In the genomic region with DNA sequence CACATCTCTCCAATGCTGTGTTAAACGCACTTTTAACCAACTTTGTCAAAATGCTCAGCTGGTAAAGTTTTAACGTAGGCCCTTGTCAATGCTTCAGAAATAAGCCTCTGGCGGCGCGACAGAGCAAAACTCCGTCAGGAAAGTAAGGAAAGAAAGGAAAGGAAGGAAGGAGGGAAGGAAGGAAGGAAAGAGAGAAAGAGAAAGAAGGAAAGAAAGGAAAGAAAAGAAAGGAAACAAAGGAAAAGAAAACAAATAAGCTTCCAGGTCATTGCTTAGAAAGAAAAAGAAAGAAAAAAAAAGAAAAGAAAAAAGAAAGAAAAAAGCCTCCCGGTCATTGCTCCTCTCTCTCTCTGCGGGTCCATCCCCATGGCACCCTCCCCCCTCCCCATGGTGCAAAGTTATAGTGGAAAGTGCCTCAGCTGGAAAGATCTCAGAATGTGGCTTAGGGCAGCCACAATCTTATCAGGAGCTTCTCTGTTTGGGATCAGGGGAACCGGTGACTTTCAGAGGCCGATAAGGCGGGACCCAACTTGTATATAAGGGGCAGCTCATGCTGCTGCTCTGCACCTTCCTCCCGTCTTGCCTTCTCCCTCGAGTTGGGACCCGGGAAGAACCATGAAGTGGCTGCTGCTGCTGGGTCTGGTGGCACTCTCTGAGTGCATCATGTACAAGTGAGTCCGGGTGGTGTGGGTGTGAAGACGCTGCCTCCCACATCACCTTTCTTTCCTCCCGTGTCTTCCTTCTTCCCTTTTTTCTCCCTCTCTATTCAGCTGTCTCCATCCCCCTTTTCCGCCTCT, we compare ENCODE assay signal across 11 cellular contexts. TPM values are rescaled to one million over a fixed set of nuclear protein-coding genes. Genes with fewer than 3 reads are reported as not detected.
"Had no signal": no experiment of that assay in that cellular context is flagged by ENCODE, and none has a peak within 500 bp of the region (broad histone marks: within the 10 kb centered on the region; RNA-seq: fewer than 3 reads in every experiment).

PGA3 (plus strand) TSS at position 566 of the 797 bp plus-strand sequence; CDS start at position 616, 50 bp downstream.

RNA-seq across cellular contexts. Expression of gene PGA3, which starts in this region (rescaled TPM):
- total RNA-seq: chondrocyte, dermis blood vessel endothelial cell, endothelial cell of umbilical vein, epithelial cell of proximal tubule, foreskin keratinocyte, kidney epithelial cell, left ventricle myocardium superior, mesothelial cell of epicardium, pulmonary artery endothelial cell, smooth muscle cell, ureter had no signal
